In genomic region chr17:80413771-80414507, GRCh38 we compare ENCODE assay signal across 8 cellular contexts. TPM values are rescaled to one million over a fixed set of nuclear protein-coding genes. Genes with fewer than 3 reads are reported as not detected.
A peak's percentile ranks its signal among the peaks of the same experiment; 100 is the strongest.
DNase-seq lines count a peak whose midpoint lies in the region; ATAC-seq and TF ChIP-seq lines count a peak whose summit lies in the region.

No MANE protein-coding gene starts in this region.

- no peak for ATAC-seq in T-helper 17 cell
- ATAC-seq in right cardiac atrium: no peak
- ATAC-seq in HG03469 (IDR thresholded peaks at IDR 0.05; ENCODE audit: unreplicated experiment): no peak

- peak overlapping the region; percentile 81 to 97 (median 94) for H3K9ac ChIP-seq in skeletal muscle tissue (ENCODE audit: low read depth in 1 of 3, low read length in 3 of 3)

- H3K4me3 ChIP-seq in right cardiac atrium (ENCODE audit: low read length) (peak overlapping the region; percentile 70), skeletal muscle tissue (ENCODE audit: low read length in 3 of 3) (peak overlapping the region; percentile 90 to 99 (median 97))

- H3K36me3 ChIP-seq in skeletal muscle tissue (ENCODE audit: control insufficient read depth in 3 of 3, insufficient read depth in 3 of 3, low read length in 3 of 3): peaks cover 5 to 15% (median 11%) of the 10 kb centered on the region in 3 donors

- H3K27ac Mint-ChIP-seq in HFFc6: peak overlapping the region; percentile 95
- peak overlapping the region; percentile 94 for H3K27ac Mint-ChIP-seq in T-helper 17 cell

- H3K4me1 ChIP-seq in right cardiac atrium (ENCODE audit: control insufficient read depth, insufficient read depth, low read length) (no peaks in the 10 kb centered on the region), skeletal muscle tissue (ENCODE audit: control insufficient read depth in 3 of 3, insufficient read depth in 3 of 3, low read length in 3 of 3) (peaks cover 29 to 39% (median 29%) of the 10 kb centered on the region in 3 donors)

- H3K36me3 Mint-ChIP-seq in HFFc6 (ENCODE audit: low read depth): peaks cover 16% of the 10 kb centered on the region
- H3K36me3 Mint-ChIP-seq in T-helper 17 cell (ENCODE audit: low read depth): peaks cover 4% of the 10 kb centered on the region

- no peak overlapping the region for H3K27ac ChIP-seq in right cardiac atrium (ENCODE audit: low read length)
- no peak overlapping the region for H3K27ac ChIP-seq in skeletal muscle tissue (ENCODE audit: low read depth, low read length)

- no peak for TF ChIP-seq CTCF in HFFc6 (IDR thresholded peaks at IDR 0.05)

- intact Hi-C loops in right cardiac atrium (cut with DNase I): no loop called here

- WGBS in right cardiac atrium: 50% methylated on average over 26 of the region's 26 CpGs

- H3K27me3 Mint-ChIP-seq in HFFc6 (ENCODE audit: insufficient read depth) (peaks cover 6% of the 10 kb centered on the region), T-helper 17 cell (peaks cover 44% of the 10 kb centered on the region)

- no peaks in the 10 kb centered on the region for H3K27me3 ChIP-seq in right cardiac atrium (ENCODE audit: control insufficient read depth, insufficient read depth)
- H3K27me3 ChIP-seq in skeletal muscle tissue (ENCODE audit: control insufficient read depth in 3 of 3, insufficient read depth in 3 of 3, low read length in 3 of 3): no peaks in the 10 kb centered on the region

- H3K4me1 Mint-ChIP-seq in HFFc6 (ENCODE audit: low read depth) (peaks cover 31% of the 10 kb centered on the region), T-helper 17 cell (peaks cover 23% of the 10 kb centered on the region)

- peak overlapping the region; percentile 88 for H3K4me3 Mint-ChIP-seq in HFFc6
- peak overlapping the region; percentile 92 for H3K4me3 Mint-ChIP-seq in T-helper 17 cell

- no peaks in the 10 kb centered on the region for H3K9me3 ChIP-seq in T-helper 17 cell (ENCODE audit: control insufficient read depth, low read length, poor library complexity, severe bottlenecking)
- H3K9me3 ChIP-seq in right cardiac atrium (ENCODE audit: control insufficient read depth, low read length): no peaks in the 10 kb centered on the region
- H3K9me3 ChIP-seq in skeletal muscle tissue (ENCODE audit: control insufficient read depth in 3 of 3, low read length in 3 of 3): no peaks in the 10 kb centered on the region

- no peaks in the 10 kb centered on the region for H3K9me3 Mint-ChIP-seq in HFFc6

- DNase-seq in HFFc6 (no peak), T-helper 17 cell (no peak), right cardiac atrium (no peak), NCI-H226 (no peak), 8988T (no peak), SHP77 treated with DMSO at 0.1 percent for 48 hours (lab: John Stamatoyannopoulos, UW) (no peak)

RNA-seq across cellular contexts. Expression of gene ENDOV, which starts 1.0 kb away (rescaled TPM):
- 10 to 100 TPM; 11.7 to 17.3 (median 13.7) TPM for total RNA-seq in HFFc6 (2021; fragmentation: NEBNext Ultra II Directional; extraction: Animal tissue kit (Norgen Biotek cat#: 25700))
- total RNA-seq in T-helper 17 cell: 10 to 100 TPM; 14.1 to 24.5 TPM
- 10 to 100 TPM in 2 of 4 donors, 1 to 10 TPM in 2; 8.7 to 12.1 (median 10.7) TPM for total RNA-seq in right cardiac atrium
- polyA plus RNA-seq in right cardiac atrium: 7.8 TPM
- total RNA-seq in skeletal muscle tissue: 7.8 TPM
